ENCODE assay signal across 8 cellular contexts in the genomic region with DNA sequence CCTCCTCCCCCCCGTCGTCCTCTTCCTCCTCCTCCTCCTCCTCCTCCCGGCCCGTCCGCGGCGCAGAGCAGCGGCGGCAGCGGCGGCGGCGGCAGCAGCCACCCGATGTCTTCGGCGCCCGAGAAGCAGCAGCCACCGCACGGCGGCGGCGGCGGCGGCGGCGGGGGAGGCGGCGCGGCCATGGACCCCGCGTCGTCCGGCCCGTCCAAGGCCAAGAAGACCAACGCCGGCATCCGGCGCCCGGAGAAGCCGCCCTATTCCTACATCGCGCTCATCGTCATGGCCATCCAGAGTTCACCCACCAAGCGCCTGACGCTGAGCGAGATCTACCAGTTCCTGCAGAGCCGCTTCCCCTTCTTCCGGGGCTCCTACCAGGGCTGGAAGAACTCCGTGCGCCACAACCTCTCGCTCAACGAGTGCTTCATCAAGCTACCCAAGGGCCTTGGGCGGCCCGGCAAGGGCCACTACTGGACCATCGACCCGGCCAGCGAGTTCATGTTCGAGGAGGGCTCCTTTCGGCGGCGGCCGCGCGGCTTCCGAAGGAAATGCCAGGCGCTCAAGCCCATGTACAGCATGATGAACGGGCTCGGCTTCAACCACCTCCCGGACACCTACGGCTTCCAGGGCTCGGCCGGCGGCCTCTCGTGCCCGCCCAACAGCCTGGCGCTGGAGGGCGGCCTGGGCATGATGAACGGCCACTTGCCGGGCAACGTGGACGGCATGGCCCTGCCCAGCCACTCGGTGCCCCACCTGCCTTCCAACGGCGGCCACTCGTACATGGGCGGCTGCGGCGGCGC. TPM values are rescaled to one million over a fixed set of nuclear protein-coding genes. Genes with fewer than 3 reads are reported as not detected.
DNase-seq lines count a peak whose midpoint lies in the region; ATAC-seq lines count a peak whose summit lies in the region.

A gene (plus strand): TSS at position 63 of the 797 bp plus-strand sequence. CDS start 43 bp downstream, at position 106.

- ATAC-seq in activated naive CD8-positive, alpha-beta T cell treated with anti-CD3 and anti-CD28 coated beads, Interleukin-2, amount 10 ng/mL, durations not matched to agents 7 days and 5 days (ENCODE audit: low read depth), result no peak
- peak; percentile 32 for ATAC-seq in stimulated activated naive CD8-positive, alpha-beta T cell treated with anti-CD3 and anti-CD28 coated beads, Interleukin-15, amount 100 ng/mL, for 72 hours
- ATAC-seq in GM21737 (IDR thresholded peaks at IDR 0.05; ENCODE audit: unreplicated experiment), result no peak
- no peak for ATAC-seq in GM19467 (IDR thresholded peaks at IDR 0.05; ENCODE audit: unreplicated experiment)

- peak within 1 kb of the TSS; percentile 45 for H3K27ac Mint-ChIP-seq in activated naive CD8-positive, alpha-beta T cell treated with anti-CD3 and anti-CD28 coated beads, Interleukin-2, amount 10 ng/mL, durations not matched to agents 7 days and 5 days
- H3K27ac Mint-ChIP-seq in stimulated activated naive CD8-positive, alpha-beta T cell treated with anti-CD3 and anti-CD28 coated beads, Interleukin-15, amount 100 ng/mL, for 72 hours, result peak within 1 kb of the TSS in 1 of 2 donors; percentile 19

- H3K36me3 Mint-ChIP-seq in activated naive CD8-positive, alpha-beta T cell treated with anti-CD3 and anti-CD28 coated beads, Interleukin-2, amount 10 ng/mL, durations not matched to agents 7 days and 5 days, result no peaks in the 10 kb centered on the region

- no peak within 1 kb of the TSS for H3K9ac ChIP-seq in iPS-20b (ENCODE audit: low read depth, low read length)

- no peaks in the 10 kb centered on the region for H3K36me3 ChIP-seq in iPS-20b (ENCODE audit: insufficient read depth, low read depth, low read length)

- peaks cover 100% of the 10 kb centered on the region for H3K27me3 ChIP-seq in iPS-20b (ENCODE audit: insufficient read depth, low read length)

- peaks cover 75% of the 10 kb centered on the region for H3K27me3 Mint-ChIP-seq in activated naive CD8-positive, alpha-beta T cell treated with anti-CD3 and anti-CD28 coated beads, Interleukin-2, amount 10 ng/mL, durations not matched to agents 7 days and 5 days
- H3K27me3 Mint-ChIP-seq in stimulated activated naive CD8-positive, alpha-beta T cell treated with anti-CD3 and anti-CD28 coated beads, Interleukin-15, amount 100 ng/mL, for 72 hours, result peaks cover 93% of the 10 kb centered on the region

- H3K9me3 ChIP-seq in iPS-20b (ENCODE audit: insufficient read depth, low read depth, low read length), result peaks cover 5% of the 10 kb centered on the region; the same call in 1 of the 2 replicates

- peak within 1 kb of the TSS; percentile 50; the same call in 1 of the 2 replicates for H3K4me3 ChIP-seq in iPS-20b (ENCODE audit: low read length)

- peaks cover 17% of the 10 kb centered on the region for H3K4me1 Mint-ChIP-seq in activated naive CD8-positive, alpha-beta T cell treated with anti-CD3 and anti-CD28 coated beads, Interleukin-2, amount 10 ng/mL, durations not matched to agents 7 days and 5 days
- H3K4me1 Mint-ChIP-seq in stimulated activated naive CD8-positive, alpha-beta T cell treated with anti-CD3 and anti-CD28 coated beads, Interleukin-15, amount 100 ng/mL, for 72 hours, result peaks cover 44% of the 10 kb centered on the region

- H3K27ac ChIP-seq in iPS-20b (ENCODE audit: low read length), result no peak within 1 kb of the TSS

- H3K9me3 Mint-ChIP-seq in activated naive CD8-positive, alpha-beta T cell treated with anti-CD3 and anti-CD28 coated beads, Interleukin-2, amount 10 ng/mL, durations not matched to agents 7 days and 5 days, result no peaks in the 10 kb centered on the region
- no peaks in the 10 kb centered on the region for H3K9me3 Mint-ChIP-seq in stimulated activated naive CD8-positive, alpha-beta T cell treated with anti-CD3 and anti-CD28 coated beads, Interleukin-15, amount 100 ng/mL, for 72 hours

- peak within 1 kb of the TSS; percentile 76 for H3K4me3 Mint-ChIP-seq in activated naive CD8-positive, alpha-beta T cell treated with anti-CD3 and anti-CD28 coated beads, Interleukin-2, amount 10 ng/mL, durations not matched to agents 7 days and 5 days
- H3K4me3 Mint-ChIP-seq in stimulated activated naive CD8-positive, alpha-beta T cell treated with anti-CD3 and anti-CD28 coated beads, Interleukin-15, amount 100 ng/mL, for 72 hours, result peak within 1 kb of the TSS; percentile 82 to 87

- DNase-seq in NCI-H82 (lab: John Stamatoyannopoulos, UW) (peak; percentile 18), NCI-H82 treated with DMSO at 0.1 percent for 48 hours (lab: John Stamatoyannopoulos, UW; ENCODE audit: unreplicated experiment) (no peak), inferior parietal cortex (ENCODE audit: extremely low spot score) (no peak)
- no peak for DNase-seq in activated naive CD8-positive, alpha-beta T cell treated with anti-CD3 and anti-CD28 coated beads, Interleukin-2, amount 10 ng/mL, durations not matched to agents 7 days and 5 days
- DNase-seq in stimulated activated naive CD8-positive, alpha-beta T cell treated with anti-CD3 and anti-CD28 coated beads, Interleukin-15, amount 100 ng/mL, for 72 hours, result no peak

- POLR2A ChIA-PET in activated naive CD8-positive, alpha-beta T cell treated with anti-CD3 and anti-CD28 coated beads, Interleukin-2, amount 10 ng/mL, durations not matched to agents 7 days and 5 days (lab: Charles Lee), result no interaction called here

- no peaks in the 10 kb centered on the region for H3K4me1 ChIP-seq in iPS-20b (ENCODE audit: insufficient read depth, low read length)

RNA-seq across cellular contexts. Expression of the gene that starts here (rescaled TPM):
- not detected for total RNA-seq in activated naive CD8-positive, alpha-beta T cell treated with anti-CD3 and anti-CD28 coated beads, Interleukin-2, amount 10 ng/mL, durations not matched to agents 7 days and 5 days
